In genomic region chr7:98879198-98879988, GRCh38 we compare ENCODE assay signal across 8 cellular contexts. TPM values are rescaled to one million over a fixed set of nuclear protein-coding genes. Genes with fewer than 3 reads are reported as not detected.
DNase-seq lines count a peak whose midpoint lies in the region; ATAC-seq and TF ChIP-seq lines count a peak whose summit lies in the region.

No MANE protein-coding gene starts in this region.

- TF ChIP-seq CTCF in adrenal gland (IDR thresholded peaks at IDR 0.05) = peak in 2 of 6 experiments; percentile 34 to 36

- DNase-seq in DMS53 (lab: John Stamatoyannopoulos, UW) (peak; percentile 87), SK-N-MC (ENCODE audit: low read depth, low spot score) (no peak), adrenal gland (peak in 5 of 7 donors; percentile 35 to 59 (median 46)), hippocampal formation (lab: John Stamatoyannopoulos, UW) (no peak)
- peak; percentile 47 for DNase-seq in stimulated activated CD4-positive, alpha-beta T cell treated with anti-CD3 and anti-CD28 coated beads, Interleukin-15, amount 100 ng/mL, for 48 hours (ENCODE audit: low read depth in 2 of 2)

- H3K27me3 ChIP-seq in adrenal gland (no peaks in the 10 kb centered on the region), iPS-20b (ENCODE audit: insufficient read depth, low read length) (peaks cover 5% of the 10 kb centered on the region; the same call in 1 of the 2 replicates)

- WGBS in adrenal gland, 4 donors = 1 to 5% (median 1%) methylated on average over 14 to 29 of the region's 29 CpGs

- TF ChIP-seq POLR2A in adrenal gland (IDR thresholded peaks at IDR 0.05) = no peak

- H3K9me3 ChIP-seq in SK-N-MC (ENCODE audit: low read depth, low read length) = no peaks in the 10 kb centered on the region
- no peaks in the 10 kb centered on the region for H3K9me3 ChIP-seq in adrenal gland (replicated peaks in 1 of 3)
- no peaks in the 10 kb centered on the region for H3K9me3 ChIP-seq in iPS-20b (ENCODE audit: insufficient read depth, low read depth, low read length)

- H3K36me3 ChIP-seq in SK-N-MC (ENCODE audit: insufficient read depth, low read length) (peaks cover 40% of the 10 kb centered on the region), adrenal gland (replicated peaks in 1 of 2) (peaks cover 0 to 33% of the 10 kb centered on the region in 2 donors), iPS-20b (ENCODE audit: insufficient read depth, low read depth, low read length) (peaks cover 38% of the 10 kb centered on the region)

- H3K4me3 ChIP-seq in SK-N-MC (peak overlapping the region; percentile 90), adrenal gland (peak overlapping the region; percentile 83 to 100 (median 92)), iPS-20b (ENCODE audit: low read length) (peak overlapping the region; percentile 93)

- ATAC-seq in GM19463 (IDR thresholded peaks at IDR 0.05; ENCODE audit: unreplicated experiment) (peak; percentile 65), HG03565 (IDR thresholded peaks at IDR 0.05; ENCODE audit: unreplicated experiment) (peak; percentile 77)

- H3K4me1 ChIP-seq in adrenal gland (replicated peaks in 1 of 2) (peaks cover 10 to 16% of the 10 kb centered on the region in 2 donors), iPS-20b (ENCODE audit: insufficient read depth, low read length) (no peaks in the 10 kb centered on the region)

- H3K9ac ChIP-seq in SK-N-MC (ENCODE audit: insufficient read length) = peak overlapping the region; percentile 96
- peak overlapping the region; percentile 91 for H3K9ac ChIP-seq in iPS-20b (ENCODE audit: low read depth, low read length)

- intact Hi-C loops in adrenal gland (cut with DNase I) = no loop called here

- H3K27ac ChIP-seq in SK-N-MC = no peak overlapping the region
- H3K27ac ChIP-seq in adrenal gland = peak overlapping the region in 4 of 5 donors; percentile 87 to 99 (median 90)
- no peak overlapping the region for H3K27ac ChIP-seq in iPS-20b (ENCODE audit: low read length)

RNA-seq across cellular contexts. Expression of gene TRRAP, which starts 1.1 kb away (rescaled TPM):
- total RNA-seq in adrenal gland = 10 to 100 TPM; 28.6 to 43.0 (median 33.5) TPM
- 10 to 100 TPM; 11.8 to 16.5 (median 12.1) TPM for polyA plus RNA-seq in adrenal gland

RNA-seq across cellular contexts. Expression of gene TMEM130, which starts 9.6 kb away (rescaled TPM):
- total RNA-seq in adrenal gland = 10 to 100 TPM in 3 of 8 donors, 1 to 10 TPM in 2, under 1 TPM in 1, not detected in 2; 0.65 to 29.8 (median 10.3) TPM
- 10 to 100 TPM in 2 of 3 donors, 1 to 10 TPM in 1; 6.3 to 38.5 (median 18.3) TPM for polyA plus RNA-seq in adrenal gland

Comparison
In these comparisons a context has a peak if more than half of its experiments do, and no peak if none do; other contexts are left out.
1. DNase-seq: peak in DMS53 (single experiment), adrenal gland (5 of 7) and stimulated activated CD4-positive, alpha-beta T cell treated with anti-CD3 and anti-CD28 coated beads, Interleukin-15, amount 100 ng/mL, for 48 hours (2 of 2); none in SK-N-MC (single experiment) and hippocampal formation (0 of 2).
2. H3K27ac ChIP-seq: peak in adrenal gland (4 of 5); none in SK-N-MC (single experiment) and iPS-20b (single experiment).
3. Peak in every context shown above with its lines, with median percentiles within 50 percentile points of each other: H3K4me3 ChIP-seq.